In the genomic region with DNA sequence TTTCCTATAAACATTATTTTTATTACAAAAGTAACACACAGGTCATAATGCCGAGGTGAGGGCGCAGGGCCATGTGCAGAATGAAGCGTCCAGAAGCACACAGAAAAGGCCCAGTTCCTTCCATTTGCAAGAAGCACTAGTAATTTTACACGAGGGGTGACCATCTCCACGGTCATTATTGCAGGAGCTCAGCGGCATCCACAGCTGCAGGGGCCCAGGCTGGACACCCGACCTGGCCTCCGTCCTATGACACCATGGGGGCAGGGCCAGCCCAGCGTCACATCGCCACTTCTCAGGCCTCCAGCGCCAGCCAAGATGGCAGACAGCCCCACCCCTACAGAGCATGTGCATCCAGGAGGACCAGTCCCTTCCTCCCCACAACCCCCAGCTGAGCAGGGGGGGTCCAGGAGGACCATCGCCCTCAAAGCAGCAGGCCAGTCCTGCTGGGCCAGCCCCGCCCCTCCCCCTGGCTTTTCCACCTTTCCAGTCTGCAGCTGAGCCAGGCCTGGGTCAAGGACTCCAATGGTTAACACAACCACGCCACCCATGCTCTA, we compare ENCODE assay signal across 1 cellular context.
TF ChIP-seq lines count a peak whose summit lies in the region.

No MANE protein-coding gene starts in this region.

TF ChIP-seq in HepG2, 621 proteins besides CTCF, POLR2A, EP300 and RAD21 (continued from another document):
- TF ChIP-seq THAP9 (CRISPR knock-in tag; IDR thresholded peaks at IDR 0.05; ENCODE audit: borderline replicate concordance) (peak; percentile 3; the same call in 1 of the 2 replicates), ZNF747 (CRISPR knock-in tag; IDR thresholded peaks at IDR 0.05; ENCODE audit: borderline replicate concordance) (no peak), FOXA3 (CRISPR knock-in tag; IDR thresholded peaks at IDR 0.05) (no peak), U2AF2 (IDR thresholded peaks at IDR 0.05; ENCODE audit: low read depth, low read length) (no peak), HNF1B (CRISPR knock-in tag; IDR thresholded peaks at IDR 0.05) (no peak), ZNF101 (CRISPR knock-in tag; IDR thresholded peaks at IDR 0.05; ENCODE audit: borderline replicate concordance, low read depth) (no peak), PRMT3 (CRISPR knock-in tag; IDR thresholded peaks at IDR 0.05; ENCODE audit: borderline replicate concordance, low read depth) (0 out of 2 replicates have a peak, but pooled peaks have one; percentile 8), YEATS2 (CRISPR knock-in tag; IDR thresholded peaks at IDR 0.05; ENCODE audit: borderline replicate concordance) (no peak), NFE2L1 (CRISPR knock-in tag; IDR thresholded peaks at IDR 0.05; ENCODE audit: borderline replicate concordance) (no peak), ZNF343 (CRISPR knock-in tag; IDR thresholded peaks at IDR 0.05) (no peak)
- TF ChIP-seq, protein P1, sequence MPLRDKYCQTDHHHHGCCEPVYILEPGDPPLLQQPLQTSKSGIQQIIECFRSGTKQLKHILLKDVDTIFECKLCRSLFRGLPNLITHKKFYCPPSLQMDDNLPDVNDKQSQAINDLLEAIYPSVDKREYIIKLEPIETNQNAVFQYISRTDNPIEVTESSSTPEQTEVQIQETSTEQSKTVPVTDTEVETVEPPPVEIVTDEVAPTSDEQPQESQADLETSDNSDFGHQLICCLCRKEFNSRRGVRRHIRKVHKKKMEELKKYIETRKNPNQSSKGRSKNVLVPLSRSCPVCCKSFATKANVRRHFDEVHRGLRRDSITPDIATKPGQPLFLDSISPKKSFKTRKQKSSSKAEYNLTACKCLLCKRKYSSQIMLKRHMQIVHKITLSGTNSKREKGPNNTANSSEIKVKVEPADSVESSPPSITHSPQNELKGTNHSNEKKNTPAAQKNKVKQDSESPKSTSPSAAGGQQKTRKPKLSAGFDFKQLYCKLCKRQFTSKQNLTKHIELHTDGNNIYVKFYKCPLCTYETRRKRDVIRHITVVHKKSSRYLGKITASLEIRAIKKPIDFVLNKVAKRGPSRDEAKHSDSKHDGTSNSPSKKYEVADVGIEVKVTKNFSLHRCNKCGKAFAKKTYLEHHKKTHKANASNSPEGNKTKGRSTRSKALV (CRISPR knock-in tag; IDR thresholded peaks at IDR 0.05): no peak
